ENCODE assay signal across 13 cellular contexts in genomic region chr22:46674906-46675305, GRCh38. TPM values are rescaled to one million over a fixed set of nuclear protein-coding genes. Genes with fewer than 3 reads are reported as not detected.
DNase-seq lines count a peak whose midpoint lies in the region; ATAC-seq, FAIRE-seq and TF ChIP-seq lines count a peak whose summit lies in the region.
"Had no signal": no experiment of that assay in that cellular context is flagged by ENCODE, and none has a peak within 500 bp of the region (broad histone marks: within the 10 kb centered on the region; RNA-seq: fewer than 3 reads in every experiment).

No MANE protein-coding gene starts in this region.

- no peak for TF ChIP-seq CTCF in mesothelial cell of epicardium (IDR thresholded peaks at IDR 0.05; ENCODE audit: unreplicated experiment)
- no peak for TF ChIP-seq CTCF in neural progenitor cell (IDR thresholded peaks at IDR 0.05)

- no peak overlapping the region for H2AFZ ChIP-seq in neural progenitor cell (replicated peaks)

- no peak overlapping the region for H3K4me2 ChIP-seq in neural progenitor cell

- no peaks in the 10 kb centered on the region for H3F3A ChIP-seq in neural progenitor cell (ENCODE audit: low read depth)

- no peaks in the 10 kb centered on the region for H3K9me3 ChIP-seq in neural progenitor cell (ENCODE audit: low read depth)
- H3K9me3 ChIP-seq: tibial nerve had no signal

- no peaks in the 10 kb centered on the region for H3K79me2 ChIP-seq in neural progenitor cell (ENCODE audit: low read depth)

- no peak overlapping the region for H3K4me3 ChIP-seq in neural progenitor cell

- no peak overlapping the region for H3K9ac ChIP-seq in neural progenitor cell

- no peak for FAIRE-seq in H54 (lab: Jason Lieb, UNC)
- FAIRE-seq: astrocyte, islet of Langerhans had no signal

- H3K9me3 Mint-ChIP-seq in activated CD4-positive, alpha-beta memory T cell treated with anti-CD3 and anti-CD28 coated beads for 36 hours = no peaks in the 10 kb centered on the region
- no peaks in the 10 kb centered on the region for H3K9me3 Mint-ChIP-seq in effector memory CD8-positive, alpha-beta T cell
- no peaks in the 10 kb centered on the region for H3K9me3 Mint-ChIP-seq in stimulated activated naive CD8-positive, alpha-beta T cell treated with anti-CD3 and anti-CD28 coated beads, Interleukin-15, amount 100 ng/mL, for 72 hours
- H3K9me3 Mint-ChIP-seq in mesothelial cell of epicardium (no peaks in the 10 kb centered on the region), neural progenitor cell (no peaks in the 10 kb centered on the region)

- H3K27me3 ChIP-seq in neural progenitor cell = no peaks in the 10 kb centered on the region
- H3K27me3 ChIP-seq: tibial nerve had no signal

- CTCF ChIA-PET in activated CD4-positive, alpha-beta memory T cell treated with anti-CD3 and anti-CD28 coated beads for 36 hours (lab: Charles Lee) = interaction anchor here (1.1 kb wide), 1 partner anchor 112 kb away, joined by 8 read pairs; no protein-coding TSS in a partner anchor

- POLR2A ChIA-PET in activated CD4-positive, alpha-beta memory T cell treated with anti-CD3 and anti-CD28 coated beads for 36 hours (lab: Charles Lee) = interaction anchor here (1.0 kb wide), 1 partner anchor 60 kb away, joined by 3 read pairs; no protein-coding TSS in a partner anchor

- intact Hi-C loops in activated CD4-positive, alpha-beta memory T cell treated with anti-CD3 and anti-CD28 coated beads for 36 hours (cut with micrococcal nuclease) = loop anchor here (1.0 to 5.0 kb wide), 6 partner anchors 14 to 116 kb away; no protein-coding TSS in a partner anchor

- peak; percentile 16 for ATAC-seq in effector memory CD8-positive, alpha-beta T cell (replicated peaks)
- ATAC-seq in stimulated activated naive CD8-positive, alpha-beta T cell treated with anti-CD3 and anti-CD28 coated beads, Interleukin-15, amount 100 ng/mL, for 72 hours = peak; percentile 21

- DNase-seq in activated naive CD4-positive, alpha-beta T cell treated with Interleukin-2 at 50 U/mL for 16 hours = peak; percentile 38
- no peak for DNase-seq in activated naive CD4-positive, alpha-beta T cell (lab: John Stamatoyannopoulos, UW)
- DNase-seq in activated CD4-positive, alpha-beta memory T cell treated with anti-CD3 and anti-CD28 coated beads for 36 hours = peak; percentile 54
- no peak for DNase-seq in effector memory CD8-positive, alpha-beta T cell
- DNase-seq in stimulated activated naive CD8-positive, alpha-beta T cell treated with anti-CD3 and anti-CD28 coated beads, Interleukin-15, amount 100 ng/mL, for 72 hours = peak in 1 of 2 donors; percentile 23
- DNase-seq in mesothelial cell of epicardium (ENCODE audit: low spot score in 2 of 2, unreplicated experiment in 2 of 2) (no peak), H54 (ENCODE audit: insufficient read length, low spot score) (no peak), neural progenitor cell (ENCODE audit: low spot score) (no peak)
- DNase-seq: foreskin melanocyte, NCI-H1092 treated with DMSO at 0.1 percent for 48 hours had no signal

- H3K36me3 Mint-ChIP-seq in activated CD4-positive, alpha-beta memory T cell treated with anti-CD3 and anti-CD28 coated beads for 36 hours = peaks cover 13% of the 10 kb centered on the region
- H3K36me3 Mint-ChIP-seq in effector memory CD8-positive, alpha-beta T cell (ENCODE audit: insufficient read depth) = peaks cover 5% of the 10 kb centered on the region
- H3K36me3 Mint-ChIP-seq in mesothelial cell of epicardium (peaks cover under 1% of the 10 kb centered on the region), neural progenitor cell (no peaks in the 10 kb centered on the region)

- no peak overlapping the region for H3K27ac ChIP-seq in neural progenitor cell

- peaks cover 45% of the 10 kb centered on the region for H3K4me1 Mint-ChIP-seq in activated CD4-positive, alpha-beta memory T cell treated with anti-CD3 and anti-CD28 coated beads for 36 hours (ENCODE audit: low read depth)
- H3K4me1 Mint-ChIP-seq in effector memory CD8-positive, alpha-beta T cell (ENCODE audit: low read depth in 2 of 2) = peaks cover 14 to 17% of the 10 kb centered on the region in 2 donors
- peaks cover 71% of the 10 kb centered on the region for H3K4me1 Mint-ChIP-seq in stimulated activated naive CD8-positive, alpha-beta T cell treated with anti-CD3 and anti-CD28 coated beads, Interleukin-15, amount 100 ng/mL, for 72 hours
- no peaks in the 10 kb centered on the region for H3K4me1 Mint-ChIP-seq in mesothelial cell of epicardium
- H3K4me1 Mint-ChIP-seq in neural progenitor cell = peaks cover 2% of the 10 kb centered on the region

- H3K27ac Mint-ChIP-seq in activated CD4-positive, alpha-beta memory T cell treated with anti-CD3 and anti-CD28 coated beads for 36 hours = peak overlapping the region; percentile 98
- H3K27ac Mint-ChIP-seq in effector memory CD8-positive, alpha-beta T cell = peak overlapping the region; percentile 94 to 98
- H3K27ac Mint-ChIP-seq in stimulated activated naive CD8-positive, alpha-beta T cell treated with anti-CD3 and anti-CD28 coated beads, Interleukin-15, amount 100 ng/mL, for 72 hours = peak overlapping the region; percentile 48 to 94
- H3K27ac Mint-ChIP-seq in mesothelial cell of epicardium = no peak overlapping the region
- H3K27ac Mint-ChIP-seq in neural progenitor cell = no peak overlapping the region

- no peaks in the 10 kb centered on the region for H3K27me3 Mint-ChIP-seq in activated CD4-positive, alpha-beta memory T cell treated with anti-CD3 and anti-CD28 coated beads for 36 hours
- H3K27me3 Mint-ChIP-seq in effector memory CD8-positive, alpha-beta T cell = no peaks in the 10 kb centered on the region
- H3K27me3 Mint-ChIP-seq in stimulated activated naive CD8-positive, alpha-beta T cell treated with anti-CD3 and anti-CD28 coated beads, Interleukin-15, amount 100 ng/mL, for 72 hours = no peaks in the 10 kb centered on the region
- H3K27me3 Mint-ChIP-seq in mesothelial cell of epicardium (ENCODE audit: low read depth) (no peaks in the 10 kb centered on the region), neural progenitor cell (ENCODE audit: insufficient read depth, low read depth) (peaks cover 3% of the 10 kb centered on the region)

- H3K36me3 ChIP-seq in neural progenitor cell = no peaks in the 10 kb centered on the region

- TF ChIP-seq POLR2A in H54 (IDR thresholded peaks at IDR 0.05; ENCODE audit: low read depth, low read length) = no peak

- H3K4me3 Mint-ChIP-seq in activated CD4-positive, alpha-beta memory T cell treated with anti-CD3 and anti-CD28 coated beads for 36 hours = peak overlapping the region; percentile 87
- peak overlapping the region; percentile 86 to 94 for H3K4me3 Mint-ChIP-seq in effector memory CD8-positive, alpha-beta T cell
- peak overlapping the region; percentile 91 to 93 for H3K4me3 Mint-ChIP-seq in stimulated activated naive CD8-positive, alpha-beta T cell treated with anti-CD3 and anti-CD28 coated beads, Interleukin-15, amount 100 ng/mL, for 72 hours
- H3K4me3 Mint-ChIP-seq in mesothelial cell of epicardium (no peak overlapping the region), neural progenitor cell (no peak overlapping the region)

- no peaks in the 10 kb centered on the region for H3K4me1 ChIP-seq in neural progenitor cell

- no peaks in the 10 kb centered on the region for H4K20me1 ChIP-seq in neural progenitor cell (ENCODE audit: low read depth)

RNA-seq across cellular contexts. Expression of gene GRAMD4, which starts 54.7 kb away (rescaled TPM):
- total RNA-seq in activated CD4-positive, alpha-beta memory T cell treated with anti-CD3 and anti-CD28 coated beads for 36 hours = 10 to 100 TPM; 50.4 to 52.0 TPM
- total RNA-seq in mesothelial cell of epicardium (58.3 to 63.0 TPM (median 60.5 TPM) in 3 replicates), neural progenitor cell (ENCODE audit: low replicate concordance) (30.2 and 32.2 TPM in 2 replicates)

Comparison
In these comparisons a context has a peak if more than half of its experiments do, and no peak if none do; other contexts are left out.
1. DNase-seq: peak in activated naive CD4-positive, alpha-beta T cell treated with Interleukin-2 at 50 U/mL for 16 hours (single experiment) and activated CD4-positive, alpha-beta memory T cell treated with anti-CD3 and anti-CD28 coated beads for 36 hours (single experiment); none in activated naive CD4-positive, alpha-beta T cell (0 of 4), effector memory CD8-positive, alpha-beta T cell (0 of 3), mesothelial cell of epicardium (0 of 2), H54 (single experiment) and neural progenitor cell (single experiment).
2. H3K27ac Mint-ChIP-seq: peak in activated CD4-positive, alpha-beta memory T cell treated with anti-CD3 and anti-CD28 coated beads for 36 hours (single experiment), effector memory CD8-positive, alpha-beta T cell (2 of 2) and stimulated activated naive CD8-positive, alpha-beta T cell treated with anti-CD3 and anti-CD28 coated beads, Interleukin-15, amount 100 ng/mL, for 72 hours (2 of 2); none in mesothelial cell of epicardium (single experiment) and neural progenitor cell (single experiment).
3. H3K4me3 Mint-ChIP-seq: peak in activated CD4-positive, alpha-beta memory T cell treated with anti-CD3 and anti-CD28 coated beads for 36 hours (single experiment), effector memory CD8-positive, alpha-beta T cell (2 of 2) and stimulated activated naive CD8-positive, alpha-beta T cell treated with anti-CD3 and anti-CD28 coated beads, Interleukin-15, amount 100 ng/mL, for 72 hours (2 of 2); none in mesothelial cell of epicardium (single experiment) and neural progenitor cell (single experiment).